ENCODE assay signal across 1 cellular context in the genomic region with DNA sequence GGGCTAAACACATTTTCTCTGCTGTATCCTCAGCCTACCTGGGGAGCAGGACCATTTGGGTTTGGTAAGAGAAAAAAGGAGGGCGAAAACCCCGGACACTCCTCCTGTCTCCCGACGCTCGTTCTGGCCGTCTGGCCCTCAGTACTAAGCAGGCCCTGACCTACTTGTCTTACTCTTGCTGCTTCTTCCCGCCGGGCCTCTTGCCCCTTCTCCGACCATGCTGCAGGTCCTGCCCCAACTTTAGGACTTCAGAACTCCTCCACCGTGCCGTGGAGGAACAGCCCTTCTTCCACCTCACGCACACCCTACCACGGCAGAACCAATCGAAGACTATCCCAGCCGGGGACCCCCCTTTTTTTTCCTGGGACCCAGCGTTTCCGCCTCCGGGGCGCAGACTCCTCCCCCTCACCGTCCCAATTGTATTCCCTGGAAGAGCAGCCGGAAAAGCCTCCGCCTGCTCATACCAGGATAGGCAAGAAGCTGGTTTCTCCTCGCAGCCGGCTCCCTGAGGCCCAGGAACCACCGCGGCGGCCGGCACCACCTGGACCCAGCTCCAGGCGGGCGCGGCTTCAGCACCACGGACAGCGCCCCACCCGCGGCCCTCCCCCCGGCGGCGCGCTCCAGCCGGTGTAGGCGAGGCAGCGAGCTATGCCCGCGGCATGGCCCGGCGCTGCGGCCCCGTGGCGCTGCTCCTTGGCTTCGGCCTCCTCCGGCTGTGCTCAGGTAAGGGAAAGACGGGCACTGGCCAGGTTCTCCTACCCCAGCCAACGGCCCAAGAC.
A peak's percentile ranks its signal among the peaks of the same experiment; 100 is the strongest.
TF ChIP-seq lines count a peak whose summit lies in the region.

Gene CHRNB2 (plus strand): TSS at position 393 of the 779 bp plus-strand sequence. CDS start 267 bp downstream, at position 660.

TF ChIP-seq in SK-N-SH, 30 proteins besides CTCF, POLR2A, EP300 and RAD21 (continued from another document):
- TF ChIP-seq, protein P1, sequence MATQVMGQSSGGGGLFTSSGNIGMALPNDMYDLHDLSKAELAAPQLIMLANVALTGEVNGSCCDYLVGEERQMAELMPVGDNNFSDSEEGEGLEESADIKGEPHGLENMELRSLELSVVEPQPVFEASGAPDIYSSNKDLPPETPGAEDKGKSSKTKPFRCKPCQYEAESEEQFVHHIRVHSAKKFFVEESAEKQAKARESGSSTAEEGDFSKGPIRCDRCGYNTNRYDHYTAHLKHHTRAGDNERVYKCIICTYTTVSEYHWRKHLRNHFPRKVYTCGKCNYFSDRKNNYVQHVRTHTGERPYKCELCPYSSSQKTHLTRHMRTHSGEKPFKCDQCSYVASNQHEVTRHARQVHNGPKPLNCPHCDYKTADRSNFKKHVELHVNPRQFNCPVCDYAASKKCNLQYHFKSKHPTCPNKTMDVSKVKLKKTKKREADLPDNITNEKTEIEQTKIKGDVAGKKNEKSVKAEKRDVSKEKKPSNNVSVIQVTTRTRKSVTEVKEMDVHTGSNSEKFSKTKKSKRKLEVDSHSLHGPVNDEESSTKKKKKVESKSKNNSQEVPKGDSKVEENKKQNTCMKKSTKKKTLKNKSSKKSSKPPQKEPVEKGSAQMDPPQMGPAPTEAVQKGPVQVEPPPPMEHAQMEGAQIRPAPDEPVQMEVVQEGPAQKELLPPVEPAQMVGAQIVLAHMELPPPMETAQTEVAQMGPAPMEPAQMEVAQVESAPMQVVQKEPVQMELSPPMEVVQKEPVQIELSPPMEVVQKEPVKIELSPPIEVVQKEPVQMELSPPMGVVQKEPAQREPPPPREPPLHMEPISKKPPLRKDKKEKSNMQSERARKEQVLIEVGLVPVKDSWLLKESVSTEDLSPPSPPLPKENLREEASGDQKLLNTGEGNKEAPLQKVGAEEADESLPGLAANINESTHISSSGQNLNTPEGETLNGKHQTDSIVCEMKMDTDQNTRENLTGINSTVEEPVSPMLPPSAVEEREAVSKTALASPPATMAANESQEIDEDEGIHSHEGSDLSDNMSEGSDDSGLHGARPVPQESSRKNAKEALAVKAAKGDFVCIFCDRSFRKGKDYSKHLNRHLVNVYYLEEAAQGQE (IDR thresholded peaks at IDR 0.05; ENCODE audit: low read depth, low read length): peak; percentile 100
